ENCODE assay signal across 21 cellular contexts in genomic region chr2:74045454-74045853, GRCh38.
A peak's percentile ranks its signal among the peaks of the same experiment; 100 is the strongest.
DNase-seq lines count a peak whose midpoint lies in the region; ATAC-seq and TF ChIP-seq lines count a peak whose summit lies in the region.
"Had no signal": no experiment of that assay in that cellular context is flagged by ENCODE, and none has a peak within 500 bp of the region (broad histone marks: within the 10 kb centered on the region; RNA-seq: fewer than 3 reads in every experiment).

No MANE protein-coding gene starts in this region.

- H3K36me3 ChIP-seq in BLaER1 (peaks cover 80% of the 10 kb centered on the region), brain microvascular endothelial cell (replicated peaks) (no peaks in the 10 kb centered on the region)
- H3K36me3 ChIP-seq: ovary, uterus had no signal

- in situ Hi-C loops in brain microvascular endothelial cell (cut with HindIII; ENCODE audit: low pct_ligation_motif_present, low sequenced_read_pairs): no loop called here

- no peak for ATAC-seq in HG03342 (IDR thresholded peaks at IDR 0.05; ENCODE audit: unreplicated experiment)
- ATAC-seq: stimulated activated naive CD8-positive, alpha-beta T cell treated with anti-CD3 and anti-CD28 coated beads, Interleukin-15, amount 100 ng/mL, for 72 hours had no signal

- no peaks in the 10 kb centered on the region for H3K9me3 ChIP-seq in BLaER1
- H3K9me3 ChIP-seq: BLaER1 treated with 17β-estradiol and CSF1 and Interleukin-3, amounts not matched to agents 10 nM and 100 nM; ovary; spleen; uterus had no signal

- no peak for TF ChIP-seq CTCF in brain microvascular endothelial cell (IDR thresholded peaks at IDR 0.05; ENCODE audit: low read depth, low read length, missing control alignments)

- H3K4me3 ChIP-seq in BLaER1 (no peak overlapping the region), brain microvascular endothelial cell (ENCODE audit: low read depth, low read length) (no peak overlapping the region)
- H3K4me3 ChIP-seq: BLaER1 treated with 17β-estradiol and CSF1 and Interleukin-3, amounts not matched to agents 10 nM and 100 nM; ovary; spleen; uterus had no signal

- DNase-seq in EL (peak; percentile 65), brain microvascular endothelial cell (peak; percentile 8), iris pigment epithelial cell (ENCODE audit: low read depth) (peak; percentile 70), NCI-H1694 treated with DMSO at 0.1 percent for 48 hours (lab: John Stamatoyannopoulos, UW) (no peak), NCI-H510A treated with DMSO at 0.1 percent for 48 hours (lab: John Stamatoyannopoulos, UW) (no peak), hippocampal formation (lab: John Stamatoyannopoulos, UW) (no peak)
- DNase-seq: activated CD4-positive, alpha-beta T cell treated with anti-CD3 and anti-CD28 coated beads, Interleukin-2, amount 50 U/mL, for 1 hour; activated gamma-delta T cell; head of caudate nucleus; kidney glomerular epithelial cell; NCI-H1436 treated with DMSO at 0.1 percent for 48 hours; NCI-H446 treated with DMSO at 0.1 percent for 48 hours; ovary; spleen; stimulated activated naive CD8-positive, alpha-beta T cell treated with anti-CD3 and anti-CD28 coated beads, Interleukin-15, amount 100 ng/mL, for 72 hours; uterus had no signal

- peak overlapping the region; percentile 9; the same call in 1 of the 2 replicates for H3K4me2 ChIP-seq in BLaER1
- H3K4me2 ChIP-seq: KMS-11 had no signal

- H3K27me3 ChIP-seq in BLaER1 (no peaks in the 10 kb centered on the region), brain microvascular endothelial cell (replicated peaks) (no peaks in the 10 kb centered on the region)
- H3K27me3 ChIP-seq: BLaER1 treated with 17β-estradiol and CSF1 and Interleukin-3, amounts not matched to agents 10 nM and 100 nM; ovary; spleen; uterus had no signal

- H4K20me1 ChIP-seq in BLaER1: peaks cover 100% of the 10 kb centered on the region

- H3K4me1 ChIP-seq in BLaER1: peaks cover 60% of the 10 kb centered on the region
- H3K4me1 ChIP-seq: uterus had no signal

- 0 out of 2 replicates have a peak overlapping the region, but pooled peaks have one; percentile 1 for H3K27ac ChIP-seq in BLaER1
- no peak overlapping the region for H3K27ac ChIP-seq in brain microvascular endothelial cell
- H3K27ac ChIP-seq: HL-60, KMS-11, ovary, spleen, uterus had no signal

- H3K9ac ChIP-seq in BLaER1: no peak overlapping the region
- H3K9ac ChIP-seq: BLaER1 treated with 17β-estradiol and CSF1 and Interleukin-3, amounts not matched to agents 10 nM and 100 nM; KMS-11 had no signal

Comparison
In these comparisons a context has a peak if more than half of its experiments do, and no peak if none do; other contexts are left out.
1. DNase-seq: peak in EL (single experiment), brain microvascular endothelial cell (single experiment) and iris pigment epithelial cell (single experiment); none in NCI-H1694 treated with DMSO at 0.1 percent for 48 hours (single experiment), NCI-H510A treated with DMSO at 0.1 percent for 48 hours (single experiment) and hippocampal formation (0 of 2).